In the genomic region with DNA sequence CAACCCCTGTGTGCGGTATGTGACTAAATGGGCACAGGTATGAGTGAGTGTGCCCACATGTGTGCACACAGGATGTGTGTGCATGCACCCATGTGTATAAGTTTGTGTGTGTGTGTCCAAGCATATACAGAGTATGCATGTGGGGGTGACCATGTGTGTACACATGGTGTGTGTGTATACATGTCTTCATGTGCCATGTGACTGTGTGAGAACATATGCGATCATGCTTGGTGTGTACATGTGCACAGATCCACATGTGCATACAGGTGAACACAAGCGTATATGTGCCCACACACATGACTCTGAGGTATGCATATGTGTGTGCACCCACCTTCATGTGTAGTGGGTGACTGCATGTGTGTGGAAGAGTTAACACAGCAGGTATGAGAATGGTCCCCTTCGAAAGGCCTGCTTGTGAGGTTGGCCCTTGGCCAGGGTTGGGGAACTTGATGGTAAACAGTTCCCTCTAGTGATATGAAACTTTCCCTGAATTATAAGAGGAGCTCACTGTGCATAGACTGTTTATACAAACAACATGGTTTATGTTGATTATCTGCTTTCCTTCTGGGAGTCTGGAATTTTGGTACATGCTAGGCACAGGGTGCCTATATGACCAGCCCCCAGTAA, we compare ENCODE assay signal across 1 cellular context.
TF ChIP-seq lines count a peak whose summit lies in the region.

No MANE protein-coding gene starts in this region.

TF ChIP-seq in IMR-90, 13 proteins besides CTCF, POLR2A, EP300 and RAD21:
- TF ChIP-seq NFE2L2 (IDR thresholded peaks at IDR 0.05; ENCODE audit: low read depth, low read length) (no peak), RFX5 (IDR thresholded peaks at IDR 0.05; ENCODE audit: low read depth, low read length) (no peak), MAZ (IDR thresholded peaks at IDR 0.05; ENCODE audit: borderline replicate concordance, low read depth, low read length) (no peak), BHLHE40 (IDR thresholded peaks at IDR 0.05; ENCODE audit: low read depth, low read length) (no peak), CEBPB (IDR thresholded peaks at IDR 0.05; ENCODE audit: low read depth, low read length) (no peak), SMC3 (IDR thresholded peaks at IDR 0.05; ENCODE audit: low read depth, low read length) (no peak), FOS (IDR thresholded peaks at IDR 0.05; ENCODE audit: low read depth, low read length) (no peak), MAFK (IDR thresholded peaks at IDR 0.05; ENCODE audit: low read depth, low read length) (no peak), CHD1 (IDR thresholded peaks at IDR 0.05; ENCODE audit: low read depth, low read length) (no peak), RCOR1 (IDR thresholded peaks at IDR 0.05; ENCODE audit: insufficient replicate concordance, low read length) (no peak), MXI1 (IDR thresholded peaks at IDR 0.05; ENCODE audit: borderline replicate concordance, low read depth, low read length) (no peak)
- TF ChIP-seq, protein P1, sequence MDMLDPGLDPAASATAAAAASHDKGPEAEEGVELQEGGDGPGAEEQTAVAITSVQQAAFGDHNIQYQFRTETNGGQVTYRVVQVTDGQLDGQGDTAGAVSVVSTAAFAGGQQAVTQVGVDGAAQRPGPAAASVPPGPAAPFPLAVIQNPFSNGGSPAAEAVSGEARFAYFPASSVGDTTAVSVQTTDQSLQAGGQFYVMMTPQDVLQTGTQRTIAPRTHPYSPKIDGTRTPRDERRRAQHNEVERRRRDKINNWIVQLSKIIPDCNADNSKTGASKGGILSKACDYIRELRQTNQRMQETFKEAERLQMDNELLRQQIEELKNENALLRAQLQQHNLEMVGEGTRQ (IDR thresholded peaks at IDR 0.05; ENCODE audit: low read depth, low read length), result no peak
- TF ChIP-seq, protein P2, sequence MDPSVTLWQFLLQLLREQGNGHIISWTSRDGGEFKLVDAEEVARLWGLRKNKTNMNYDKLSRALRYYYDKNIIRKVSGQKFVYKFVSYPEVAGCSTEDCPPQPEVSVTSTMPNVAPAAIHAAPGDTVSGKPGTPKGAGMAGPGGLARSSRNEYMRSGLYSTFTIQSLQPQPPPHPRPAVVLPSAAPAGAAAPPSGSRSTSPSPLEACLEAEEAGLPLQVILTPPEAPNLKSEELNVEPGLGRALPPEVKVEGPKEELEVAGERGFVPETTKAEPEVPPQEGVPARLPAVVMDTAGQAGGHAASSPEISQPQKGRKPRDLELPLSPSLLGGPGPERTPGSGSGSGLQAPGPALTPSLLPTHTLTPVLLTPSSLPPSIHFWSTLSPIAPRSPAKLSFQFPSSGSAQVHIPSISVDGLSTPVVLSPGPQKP (IDR thresholded peaks at IDR 0.05; ENCODE audit: borderline replicate concordance, low read depth, low read length), result no peak
